In genomic region chr13:72342364-72342763, GRCh38 we compare ENCODE assay signal across 27 cellular contexts.
"Had no signal": no experiment of that assay in that cellular context is flagged by ENCODE, and none has a peak within 500 bp of the region (broad histone marks: within the 10 kb centered on the region; RNA-seq: fewer than 3 reads in every experiment).

No MANE protein-coding gene starts in this region.

- H3K36me3 Mint-ChIP-seq: stimulated activated memory B cell treated with anti-CD40 and anti-IgM and Interleukin-4, amounts not matched to agents 10 μg/mL and 1 μg/mL and 100 μg/mL, for 72 hours had no signal

- H3K4me3 ChIP-seq: pancreas, psoas muscle, right lobe of liver, sigmoid colon, suprapubic skin, testis, tibial nerve, upper lobe of left lung, uterus had no signal

- H3K4me1 Mint-ChIP-seq: naive thymus-derived CD4-positive, alpha-beta T cell; natural killer cell; nephron; stimulated activated memory B cell treated with anti-CD40 and anti-IgM and Interleukin-4, amounts not matched to agents 10 μg/mL and 1 μg/mL and 100 μg/mL, for 72 hours; stimulated activated naive CD8-positive, alpha-beta T cell treated with anti-CD3 and anti-CD28 coated beads, Interleukin-15, amount 100 ng/mL, for 72 hours had no signal

- DNase-seq: naive thymus-derived CD4-positive, alpha-beta T cell; natural killer cell; nucleus accumbens; psoas muscle; right cardiac atrium; right lobe of liver; sigmoid colon; stimulated activated CD4-positive, alpha-beta T cell treated with anti-CD3 and anti-CD28 coated beads, Interleukin-15, amount 100 ng/mL, for 24 hours; stimulated activated CD4-positive, alpha-beta T cell treated with anti-CD3 and anti-CD28 coated beads, Interleukin-2, amount 100 ng/mL, for 24 hours; stimulated activated CD4-positive, alpha-beta T cell treated with anti-CD3 and anti-CD28 coated beads, Interleukin-4, amount 100 ng/mL, for 1 hour; stimulated activated CD4-positive, alpha-beta T cell treated with anti-CD3 and anti-CD28 coated beads, Interleukin-4, amount 100 ng/mL, for 4 hours; stimulated activated CD8-positive, alpha-beta memory T cell treated with anti-CD3 and anti-CD28 coated beads, Interleukin-4, amount 100 ng/mL, for 48 hours; stimulated activated naive CD4-positive, alpha-beta T cell; stimulated activated naive CD8-positive, alpha-beta T cell treated with anti-CD3 and anti-CD28 coated beads, Interleukin-15, amount 100 ng/mL, for 72 hours; stimulated activated naive CD8-positive, alpha-beta T cell treated with anti-CD3 and anti-CD28 coated beads, Interleukin-15, Interleukin-2, amounts not matched to agents 100 U/mL and 50 U/mL, for 24 hours; substantia nigra; testis; trophoblast cell; uterus had no signal

- H3K36me3 ChIP-seq: neutrophil, pancreas, sigmoid colon, suprapubic skin, tibial nerve, upper lobe of left lung, uterus had no signal

- H3K27ac ChIP-seq: neutrophil, pancreas, psoas muscle, right lobe of liver, sigmoid colon, suprapubic skin, testis, tibial nerve, upper lobe of left lung, uterus had no signal

- H3K27ac Mint-ChIP-seq: naive thymus-derived CD4-positive, alpha-beta T cell; natural killer cell; nephron; progenitor cell of endocrine pancreas; stimulated activated memory B cell treated with anti-CD40 and anti-IgM and Interleukin-4, amounts not matched to agents 10 μg/mL and 1 μg/mL and 100 μg/mL, for 72 hours had no signal

- H3K9me3 ChIP-seq: neutrophil, pancreas, psoas muscle, right lobe of liver, sigmoid colon, testis, upper lobe of left lung, uterus had no signal

- H3K27me3 ChIP-seq: neutrophil, pancreas, right lobe of liver, sigmoid colon, suprapubic skin, testis, tibial nerve, upper lobe of left lung, uterus had no signal

- H3K27me3 Mint-ChIP-seq: naive thymus-derived CD4-positive, alpha-beta T cell; progenitor cell of endocrine pancreas; stimulated activated memory B cell treated with anti-CD40 and anti-IgM and Interleukin-4, amounts not matched to agents 10 μg/mL and 1 μg/mL and 100 μg/mL, for 72 hours; stimulated activated naive CD8-positive, alpha-beta T cell treated with anti-CD3 and anti-CD28 coated beads, Interleukin-15, amount 100 ng/mL, for 72 hours had no signal

- H3K4me1 ChIP-seq: pancreas, psoas muscle, right lobe of liver, sigmoid colon, suprapubic skin, testis, tibial nerve, upper lobe of left lung, uterus had no signal

- H3K4me3 Mint-ChIP-seq: naive thymus-derived CD4-positive, alpha-beta T cell; natural killer cell; nephron; stimulated activated memory B cell treated with anti-CD40 and anti-IgM and Interleukin-4, amounts not matched to agents 10 μg/mL and 1 μg/mL and 100 μg/mL, for 72 hours; stimulated activated naive CD8-positive, alpha-beta T cell treated with anti-CD3 and anti-CD28 coated beads, Interleukin-15, amount 100 ng/mL, for 72 hours had no signal

- ATAC-seq: naive thymus-derived CD4-positive, alpha-beta T cell; natural killer cell; pancreas; psoas muscle; right cardiac atrium; right lobe of liver; stimulated activated memory B cell treated with anti-CD40 and anti-IgM and Interleukin-4, amounts not matched to agents 10 μg/mL and 1 μg/mL and 100 μg/mL, for 72 hours; stimulated activated naive CD8-positive, alpha-beta T cell treated with anti-CD3 and anti-CD28 coated beads, Interleukin-15, amount 100 ng/mL, for 72 hours; stimulated activated naive CD8-positive, alpha-beta T cell treated with anti-CD3 and anti-CD28 coated beads, Interleukin-15, Interleukin-2, amounts not matched to agents 100 U/mL and 50 U/mL, for 24 hours had no signal
